37 cellular contexts compared by ENCODE assay signal in genomic region chr11:133086518-133086917, GRCh38.
"Had no signal": no experiment of that assay in that cellular context is flagged by ENCODE, and none has a peak within 500 bp of the region (broad histone marks: within the 10 kb centered on the region; RNA-seq: fewer than 3 reads in every experiment).

No MANE protein-coding gene starts in this region.

- DNase-seq: activated effector memory CD4-positive, alpha-beta T cell treated with anti-CD3 and anti-CD28 coated beads, Interleukin-2, amount 50 U/mL, for 16 hours; activated effector memory CD4-positive, alpha-beta T cell treated with Interleukin-2 at 50 U/mL for 16 hours; activated gamma-delta T cell; activated gamma-delta T cell treated with Interleukin-2 at 50 U/mL for 16 hours; activated naive CD4-positive, alpha-beta T cell; activated naive CD4-positive, alpha-beta T cell treated with anti-CD3 and anti-CD28 coated beads for 36 hours; activated naive CD4-positive, alpha-beta T cell treated with anti-CD3 and anti-CD28 coated beads, Interleukin-2, amount 10 ng/mL, durations not matched to agents 7 days and 5 days; activated naive CD4-positive, alpha-beta T cell treated with anti-CD3 and anti-CD28 coated beads, Interleukin-2, amount 50 U/mL, for 16 hours; activated naive CD4-positive, alpha-beta T cell treated with Interleukin-2 at 50 U/mL for 16 hours; activated naive CD8-positive, alpha-beta T cell treated with anti-CD3 and anti-CD28 coated beads, Interleukin-2, amount 10 ng/mL, durations not matched to agents 7 days and 5 days; activated naive CD8-positive, alpha-beta T cell treated with anti-CD3 and anti-CD28 coated beads, Interleukin-2, amount 50 U/mL, for 24 hours; activated T-cell treated with anti-CD3 and anti-CD28 coated beads, Interleukin-2, amount 50 U/mL, for 1 hour; activated T-cell treated with anti-CD3 and anti-CD28 coated beads, Interleukin-2, amount 50 U/mL, for 24 hours; activated T-cell treated with anti-CD3 and anti-CD28 coated beads, Interleukin-2, amount 50 U/mL, for 4 hours; activated T-cell treated with anti-CD3 and anti-CD28 coated beads, Interleukin-2, amount 50 U/mL, for 48 hours; activated T-cell treated with anti-CD3 and anti-CD28 coated beads, Interleukin-2, amount 50 U/mL, for 72 hours; adrenal gland; amniotic stem cell; amygdala; anterior cingulate cortex; aorta; body of pancreas; brain microvascular endothelial cell; caudate nucleus; central memory CD4-positive, alpha-beta T cell; cerebellar nuclear complex had no signal

- H3K36me3 ChIP-seq: adrenal gland, ascending aorta, brain microvascular endothelial cell, breast epithelium, cardiac muscle cell had no signal

- H3K36me3 Mint-ChIP-seq: activated naive CD4-positive, alpha-beta T cell treated with anti-CD3 and anti-CD28 coated beads, Interleukin-2, amount 10 ng/mL, durations not matched to agents 7 days and 5 days; activated naive CD4-positive, alpha-beta T cell treated with anti-CD3 and anti-CD28 coated beads, Interleukin-2, amount 50 U/mL, for 24 hours; activated naive CD8-positive, alpha-beta T cell; activated naive CD8-positive, alpha-beta T cell treated with anti-CD3 and anti-CD28 coated beads, Interleukin-2, amount 10 ng/mL, durations not matched to agents 7 days and 5 days; brain had no signal

- H3K27ac ChIP-seq: adrenal gland, ascending aorta, body of pancreas, brain microvascular endothelial cell, breast epithelium, cardiac muscle cell had no signal

- ATAC-seq: activated naive CD4-positive, alpha-beta T cell treated with anti-CD3 and anti-CD28 coated beads, Interleukin-2, amount 50 U/mL, for 72 hours; activated naive CD8-positive, alpha-beta T cell treated with anti-CD3 and anti-CD28 coated beads, Interleukin-2, amount 50 U/mL, for 24 hours; activated T-cell treated with anti-CD3 and anti-CD28 coated beads, Interleukin-2, amount 50 U/mL, for 4 hours; activated T-cell treated with anti-CD3 and anti-CD28 coated beads, Interleukin-2, amount 50 U/mL, for 72 hours; activated T-helper 17 cell treated with anti-CD3 and anti-CD28 coated beads, Interleukin-2, amount 50 U/mL, for 72 hours; body of pancreas had no signal

- H3K9me3 Mint-ChIP-seq: activated naive CD4-positive, alpha-beta T cell treated with anti-CD3 and anti-CD28 coated beads for 36 hours; activated naive CD4-positive, alpha-beta T cell treated with anti-CD3 and anti-CD28 coated beads, Interleukin-2, amount 10 ng/mL, durations not matched to agents 7 days and 5 days; activated naive CD8-positive, alpha-beta T cell treated with anti-CD3 and anti-CD28 coated beads, Interleukin-2, amount 10 ng/mL, durations not matched to agents 7 days and 5 days; activated naive CD8-positive, alpha-beta T cell treated with anti-CD3 and anti-CD28 coated beads, Interleukin-2, amount 50 U/mL, for 24 hours; activated T-cell treated with anti-CD3 and anti-CD28 coated beads, Interleukin-2, amount 50 U/mL, for 24 hours; activated T-cell treated with anti-CD3 and anti-CD28 coated beads, Interleukin-2, amount 50 U/mL, for 4 hours; activated T-cell treated with anti-CD3 and anti-CD28 coated beads, Interleukin-2, amount 50 U/mL, for 72 hours; activated T-helper 1 cell treated with anti-CD3 and anti-CD28 coated beads, Interleukin-12 subunit alpha, Interleukin-12 subunit beta, Interleukin-2, Interleukin-4 antibody, amounts not matched to agents 30 ng/mL and 10 ng/mL and 1 ng/mL, durations not matched to agents 14 hours and 24 hours and 36 hours; activated T-helper 17 cell treated with anti-CD3 and anti-CD28 coated beads, Interleukin-2, amount 50 U/mL, for 72 hours; activated T-helper 2 cell treated with anti-CD3 and anti-CD28 coated beads, Interferon-gamma antibody, Interleukin-2, Interleukin-4, amounts not matched to agents 10 μg/mL and 5 μg/mL and 100 μg/mL, durations not matched to agents 14 hours and 24 hours and 36 hours; brain; central memory CD8-positive, alpha-beta T cell had no signal

- H3K4me3 ChIP-seq: adrenal gland, ascending aorta, body of pancreas, breast epithelium, cardiac muscle cell had no signal

- H3K4me1 ChIP-seq: adrenal gland, ascending aorta, breast epithelium had no signal

- H3K27me3 ChIP-seq: ascending aorta, body of pancreas, brain microvascular endothelial cell had no signal

- H3K4me1 Mint-ChIP-seq: activated naive CD8-positive, alpha-beta T cell treated with anti-CD3 and anti-CD28 coated beads, Interleukin-2, amount 50 U/mL, for 24 hours; activated T-helper 17 cell treated with anti-CD3 and anti-CD28 coated beads, Interleukin-2, amount 50 U/mL, for 72 hours; central memory CD8-positive, alpha-beta T cell had no signal

- H3K9me3 ChIP-seq: adrenal gland, ascending aorta, body of pancreas, breast epithelium had no signal

- H3K27ac Mint-ChIP-seq: activated naive CD4-positive, alpha-beta T cell treated with anti-CD3 and anti-CD28 coated beads for 36 hours; activated naive CD4-positive, alpha-beta T cell treated with anti-CD3 and anti-CD28 coated beads, Interleukin-2, amount 10 ng/mL, durations not matched to agents 7 days and 5 days; activated naive CD4-positive, alpha-beta T cell treated with anti-CD3 and anti-CD28 coated beads, Interleukin-2, amount 50 U/mL, for 24 hours; activated naive CD4-positive, alpha-beta T cell treated with anti-CD3 and anti-CD28 coated beads, Interleukin-2, amount 50 U/mL, for 72 hours; activated naive CD8-positive, alpha-beta T cell; activated naive CD8-positive, alpha-beta T cell treated with anti-CD3 and anti-CD28 coated beads, Interleukin-2, amount 10 ng/mL, durations not matched to agents 7 days and 5 days; activated naive CD8-positive, alpha-beta T cell treated with anti-CD3 and anti-CD28 coated beads, Interleukin-2, amount 50 U/mL, for 24 hours; activated T-cell treated with anti-CD3 and anti-CD28 coated beads, Interleukin-2, amount 50 U/mL, for 24 hours; activated T-cell treated with anti-CD3 and anti-CD28 coated beads, Interleukin-2, amount 50 U/mL, for 72 hours; activated T-helper 1 cell treated with anti-CD3 and anti-CD28 coated beads, Interleukin-12 subunit alpha, Interleukin-12 subunit beta, Interleukin-2, Interleukin-4 antibody, amounts not matched to agents 30 ng/mL and 10 ng/mL and 1 ng/mL, durations not matched to agents 14 hours and 24 hours and 36 hours; activated T-helper 17 cell treated with anti-CD3 and anti-CD28 coated beads, Interleukin-2, amount 50 U/mL, for 72 hours; activated T-helper 2 cell treated with anti-CD3 and anti-CD28 coated beads, Interferon-gamma antibody, Interleukin-2, Interleukin-4, amounts not matched to agents 10 μg/mL and 5 μg/mL and 100 μg/mL, durations not matched to agents 14 hours and 24 hours and 36 hours had no signal

- H3K4me3 Mint-ChIP-seq: activated naive CD4-positive, alpha-beta T cell treated with anti-CD3 and anti-CD28 coated beads for 36 hours; activated naive CD4-positive, alpha-beta T cell treated with anti-CD3 and anti-CD28 coated beads, Interleukin-2, amount 10 ng/mL, durations not matched to agents 7 days and 5 days; activated naive CD4-positive, alpha-beta T cell treated with anti-CD3 and anti-CD28 coated beads, Interleukin-2, amount 50 U/mL, for 24 hours; activated naive CD8-positive, alpha-beta T cell; activated naive CD8-positive, alpha-beta T cell treated with anti-CD3 and anti-CD28 coated beads, Interleukin-2, amount 10 ng/mL, durations not matched to agents 7 days and 5 days; activated naive CD8-positive, alpha-beta T cell treated with anti-CD3 and anti-CD28 coated beads, Interleukin-2, amount 50 U/mL, for 24 hours; activated T-cell treated with anti-CD3 and anti-CD28 coated beads, Interleukin-2, amount 50 U/mL, for 24 hours; activated T-cell treated with anti-CD3 and anti-CD28 coated beads, Interleukin-2, amount 50 U/mL, for 4 hours; activated T-cell treated with anti-CD3 and anti-CD28 coated beads, Interleukin-2, amount 50 U/mL, for 72 hours; activated T-helper 1 cell treated with anti-CD3 and anti-CD28 coated beads, Interleukin-12 subunit alpha, Interleukin-12 subunit beta, Interleukin-2, Interleukin-4 antibody, amounts not matched to agents 30 ng/mL and 10 ng/mL and 1 ng/mL, durations not matched to agents 14 hours and 24 hours and 36 hours; activated T-helper 17 cell treated with anti-CD3 and anti-CD28 coated beads, Interleukin-2, amount 50 U/mL, for 72 hours; central memory CD8-positive, alpha-beta T cell had no signal
